ENCODE assay signal across 8 cellular contexts in the genomic region with DNA sequence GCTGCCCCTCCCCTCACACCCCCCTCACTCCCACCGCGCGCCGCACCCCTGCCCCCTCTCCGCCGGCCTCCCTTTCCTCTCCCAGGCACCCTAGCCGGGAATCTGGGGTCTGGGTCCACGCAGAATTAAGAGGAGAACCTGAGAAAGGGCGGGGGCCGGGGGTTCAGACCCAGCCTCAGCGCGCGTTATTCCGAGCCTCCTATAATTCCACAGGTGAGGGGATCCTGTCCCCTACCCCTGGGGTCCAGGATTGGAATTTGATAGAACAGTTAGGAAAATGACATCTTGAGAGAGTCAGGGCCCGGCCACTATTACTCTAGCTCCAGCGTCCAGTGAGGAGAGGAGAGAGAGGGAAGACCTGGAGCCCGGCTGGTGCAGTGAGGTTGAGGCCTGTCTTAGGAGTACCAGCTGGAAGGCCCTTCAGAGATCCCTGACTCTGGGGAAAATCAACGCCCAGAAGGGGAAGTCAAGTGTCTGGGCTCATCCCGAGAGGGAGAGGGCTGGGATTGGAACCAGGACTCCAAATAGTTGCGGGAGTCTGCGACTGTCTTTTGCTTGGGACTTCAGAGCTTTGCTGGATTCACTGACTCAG. TPM values are rescaled to one million over a fixed set of nuclear protein-coding genes. Genes with fewer than 3 reads are reported as not detected.
A peak's percentile ranks its signal among the peaks of the same experiment; 100 is the strongest.
DNase-seq lines count a peak whose midpoint lies in the region; ATAC-seq and TF ChIP-seq lines count a peak whose summit lies in the region.

No MANE protein-coding gene starts in this region.

- peaks cover 5% of the 10 kb centered on the region for H3K4me1 Mint-ChIP-seq in endothelial cell (ENCODE audit: unreplicated experiment)

- H3K27ac Mint-ChIP-seq in endothelial cell (ENCODE audit: unreplicated experiment), result no peak overlapping the region

- H3K36me3 ChIP-seq in ES-I3 (ENCODE audit: insufficient read depth, low read length) (no peaks in the 10 kb centered on the region), neuron (ENCODE audit: insufficient read depth, low read length) (no peaks in the 10 kb centered on the region)

- DNase-seq in RPMI8226 (peak; percentile 51), endothelial cell (ENCODE audit: low spot score) (no peak), hippocampal formation (lab: John Stamatoyannopoulos, UW) (no peak), ACHN (no peak)

- H3K4me1 ChIP-seq in ES-I3 (ENCODE audit: insufficient read depth, low read length) (peaks cover 41% of the 10 kb centered on the region), neuron (ENCODE audit: insufficient read depth, low read length) (peaks cover 2% of the 10 kb centered on the region)

- peaks cover 61% of the 10 kb centered on the region for H3K27me3 ChIP-seq in neuron (ENCODE audit: insufficient read depth, low read length)

- TF ChIP-seq CTCF in endothelial cell (IDR thresholded peaks at IDR 0.05; ENCODE audit: unreplicated experiment), result no peak

- H3K9me3 ChIP-seq in ES-I3 (ENCODE audit: control insufficient read depth, insufficient read depth, low read length) (no peaks in the 10 kb centered on the region), neuron (ENCODE audit: low read length) (no peaks in the 10 kb centered on the region)

- H3K36me3 Mint-ChIP-seq in endothelial cell (ENCODE audit: low read depth, unreplicated experiment), result no peaks in the 10 kb centered on the region

- peak overlapping the region; percentile 61 for H3K4me3 ChIP-seq in neuron (ENCODE audit: low read length)

- peak overlapping the region; percentile 99 for H2AFZ ChIP-seq in neuron (ENCODE audit: low read depth, low read length)

- H3K9ac ChIP-seq in ES-I3 (ENCODE audit: low read depth, low read length), result peak overlapping the region; percentile 77; the same call in 1 of the 2 replicates

- ATAC-seq in HG03520 (IDR thresholded peaks at IDR 0.05; ENCODE audit: unreplicated experiment), result no peak
- ATAC-seq in HG02798 (IDR thresholded peaks at IDR 0.05; ENCODE audit: poor library complexity, unreplicated experiment), result no peak

- in situ Hi-C loops in ACHN (cut with HindIII; ENCODE audit: low pct_ligation_motif_present, low pct_unique_long_range_greater_than_20kb, low sequenced_read_pairs), result no loop called here

- H3K27me3 Mint-ChIP-seq in endothelial cell (ENCODE audit: unreplicated experiment), result peaks cover 3% of the 10 kb centered on the region

- H3K9me3 Mint-ChIP-seq in endothelial cell (ENCODE audit: unreplicated experiment), result no peaks in the 10 kb centered on the region

- peak overlapping the region; percentile 12 for H3K4me3 Mint-ChIP-seq in endothelial cell (ENCODE audit: unreplicated experiment)

RNA-seq across cellular contexts. Expression of a gene that starts 17.3 kb away (rescaled TPM):
- total RNA-seq in endothelial cell (ENCODE audit: unreplicated experiment), result 1.3 TPM

RNA-seq across cellular contexts. Expression of a gene that starts 24.7 kb away (rescaled TPM):
- 15.5 TPM for total RNA-seq in endothelial cell (ENCODE audit: unreplicated experiment)

RNA-seq across cellular contexts. Expression of a gene that starts 55.2 kb away (rescaled TPM):
- 49.0 TPM for total RNA-seq in endothelial cell (ENCODE audit: unreplicated experiment)
